Comparison of ENCODE assay signal across 1 cellular context in the genomic region with DNA sequence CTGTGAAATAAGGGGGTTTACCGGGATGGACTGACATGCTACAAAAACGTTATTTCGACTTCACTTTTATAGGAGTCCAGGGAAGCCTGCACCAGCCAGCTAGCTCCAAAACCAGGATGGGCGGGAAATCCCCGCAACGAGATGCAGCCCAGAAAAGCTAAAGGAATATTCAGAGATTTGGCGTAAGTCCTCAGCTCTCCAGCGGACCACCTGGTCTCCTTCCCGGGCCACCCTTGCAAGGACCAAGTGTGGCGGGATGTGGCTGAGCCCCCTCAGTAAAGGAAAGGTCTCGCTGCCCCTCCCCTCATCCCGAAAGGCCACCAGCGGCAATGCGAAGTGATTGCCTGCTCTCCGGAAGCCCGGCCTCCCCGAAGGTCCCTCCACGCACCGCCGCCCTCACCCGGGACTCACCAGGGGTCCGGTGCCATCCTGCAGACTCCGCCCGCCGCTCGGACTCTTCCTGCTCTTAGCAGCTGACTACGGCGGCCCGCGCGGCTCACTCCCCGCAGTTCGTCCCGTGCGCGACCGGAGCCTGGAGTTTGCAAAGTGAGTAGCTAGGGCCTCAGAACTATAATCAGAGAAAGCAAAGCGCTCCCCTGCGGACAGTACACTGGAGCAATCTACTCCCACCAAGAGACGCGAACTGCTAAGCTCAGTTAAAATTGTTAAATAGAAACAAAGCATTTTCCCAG.
A peak's percentile ranks its signal among the peaks of the same experiment; 100 is the strongest.
TF ChIP-seq lines count a peak whose summit lies in the region.

A gene with protein sequence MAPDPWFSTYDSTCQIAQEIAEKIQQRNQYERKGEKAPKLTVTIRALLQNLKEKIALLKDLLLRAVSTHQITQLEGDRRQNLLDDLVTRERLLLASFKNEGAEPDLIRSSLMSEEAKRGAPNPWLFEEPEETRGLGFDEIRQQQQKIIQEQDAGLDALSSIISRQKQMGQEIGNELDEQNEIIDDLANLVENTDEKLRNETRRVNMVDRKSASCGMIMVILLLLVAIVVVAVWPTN (minus strand): TSS at position 440 of the 692 bp plus-strand sequence. CDS start 12 bp downstream, at position 428.

TF ChIP-seq in HEK293, 187 proteins besides CTCF, POLR2A, EP300 and RAD21 (continued from another document and continues in another):
- TF ChIP-seq ZNF76 (tag by site-specific recombination; IDR thresholded peaks at IDR 0.05; ENCODE audit: borderline replicate concordance, low read depth) (peak; percentile 39; the same call in 1 of the 2 replicates), GLIS2 (tag by site-specific recombination; IDR thresholded peaks at IDR 0.05) (peak; percentile 96), GFI1B (tag by site-specific recombination; IDR thresholded peaks at IDR 0.05) (no peak), SP7 (tag by site-specific recombination; IDR thresholded peaks at IDR 0.05) (peak; percentile 68; the same call in 1 of the 2 replicates), ZNF335 (tag by site-specific recombination; conservative IDR thresholded peaks at IDR 0.05) (peak; percentile 92), RBAK (tag by site-specific recombination; IDR thresholded peaks at IDR 0.05) (no peak), ZNF416 (tag by site-specific recombination; IDR thresholded peaks at IDR 0.05) (no peak), ZNF514 (tag by site-specific recombination; IDR thresholded peaks at IDR 0.05) (no peak), SCRT1 (tag by site-specific recombination; IDR thresholded peaks at IDR 0.05; ENCODE audit: borderline replicate concordance) (no peak), TRIM28 (IDR thresholded peaks at IDR 0.05; ENCODE audit: borderline replicate concordance, low read length) (no peak), ZNF626 (tag by site-specific recombination; IDR thresholded peaks at IDR 0.05) (no peak), ZSCAN16 (tag by site-specific recombination; IDR thresholded peaks at IDR 0.05) (no peak), ZNF292 (tag by site-specific recombination; IDR thresholded peaks at IDR 0.05; ENCODE audit: borderline replicate concordance, low read depth) (no peak), ZNF664 (tag by site-specific recombination; IDR thresholded peaks at IDR 0.05) (peak; percentile 92), TCF7L2 (IDR thresholded peaks at IDR 0.05; ENCODE audit: borderline replicate concordance, low read depth, low read length) (no peak), GLI2 (tag by site-specific recombination; IDR thresholded peaks at IDR 0.05; ENCODE audit: borderline replicate concordance, low read depth) (no peak), ZIC2 (tag by site-specific recombination; IDR thresholded peaks at IDR 0.05) (peak; percentile 81), ZNF184 (tag by site-specific recombination; IDR thresholded peaks at IDR 0.05) (no peak), ZNF175 (tag by site-specific recombination; IDR thresholded peaks at IDR 0.05) (no peak), ZNF48 (tag by site-specific recombination; IDR thresholded peaks at IDR 0.05) (no peak), SP2 (tag by site-specific recombination; IDR thresholded peaks at IDR 0.05) (peak; percentile 73), KLF9 (tag by site-specific recombination; IDR thresholded peaks at IDR 0.05; ENCODE audit: low read depth) (0 out of 2 replicates have a peak, but pooled peaks have one; percentile 21), ZNF37A (tag by site-specific recombination; IDR thresholded peaks at IDR 0.05) (no peak), SCRT2 (tag by site-specific recombination; IDR thresholded peaks at IDR 0.05) (no peak; the same call in 1 of the 2 replicates), ZNF121 (tag by site-specific recombination; IDR thresholded peaks at IDR 0.05) (no peak), ZNF585B (tag by site-specific recombination; IDR thresholded peaks at IDR 0.05) (no peak), ZNF768 (tag by site-specific recombination; IDR thresholded peaks at IDR 0.05) (no peak), ZNF221 (tag by site-specific recombination; IDR thresholded peaks at IDR 0.05; ENCODE audit: borderline replicate concordance) (no peak), ZNF658 (tag by site-specific recombination; IDR thresholded peaks at IDR 0.05) (no peak), ZNF654 (tag by site-specific recombination; IDR thresholded peaks at IDR 0.05; ENCODE audit: low read depth) (no peak), ZNF776 (tag by site-specific recombination; IDR thresholded peaks at IDR 0.05; ENCODE audit: borderline replicate concordance) (no peak), OSR2 (tag by site-specific recombination; IDR thresholded peaks at IDR 0.05) (no peak; the same call in 1 of the 2 replicates), ZNF621 (tag by site-specific recombination; IDR thresholded peaks at IDR 0.05) (no peak), ZNF426 (tag by site-specific recombination; IDR thresholded peaks at IDR 0.05) (no peak), ZNF239 (tag by site-specific recombination; IDR thresholded peaks at IDR 0.05) (no peak), ZBTB1 (tag by site-specific recombination; IDR thresholded peaks at IDR 0.05) (no peak), ZNF555 (tag by site-specific recombination; conservative IDR thresholded peaks at IDR 0.05) (no peak), HOXA7 (CRISPR knock-in tag; IDR thresholded peaks at IDR 0.05; ENCODE audit: borderline replicate concordance) (no peak), ZNF174 (tag by site-specific recombination; IDR thresholded peaks at IDR 0.05) (no peak)
- TF ChIP-seq, protein P1, sequence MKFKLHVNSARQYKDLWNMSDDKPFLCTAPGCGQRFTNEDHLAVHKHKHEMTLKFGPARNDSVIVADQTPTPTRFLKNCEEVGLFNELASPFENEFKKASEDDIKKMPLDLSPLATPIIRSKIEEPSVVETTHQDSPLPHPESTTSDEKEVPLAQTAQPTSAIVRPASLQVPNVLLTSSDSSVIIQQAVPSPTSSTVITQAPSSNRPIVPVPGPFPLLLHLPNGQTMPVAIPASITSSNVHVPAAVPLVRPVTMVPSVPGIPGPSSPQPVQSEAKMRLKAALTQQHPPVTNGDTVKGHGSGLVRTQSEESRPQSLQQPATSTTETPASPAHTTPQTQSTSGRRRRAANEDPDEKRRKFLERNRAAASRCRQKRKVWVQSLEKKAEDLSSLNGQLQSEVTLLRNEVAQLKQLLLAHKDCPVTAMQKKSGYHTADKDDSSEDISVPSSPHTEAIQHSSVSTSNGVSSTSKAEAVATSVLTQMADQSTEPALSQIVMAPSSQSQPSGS (tag by site-specific recombination; IDR thresholded peaks at IDR 0.05; ENCODE audit: low read depth) = no peak
- TF ChIP-seq, protein P2, sequence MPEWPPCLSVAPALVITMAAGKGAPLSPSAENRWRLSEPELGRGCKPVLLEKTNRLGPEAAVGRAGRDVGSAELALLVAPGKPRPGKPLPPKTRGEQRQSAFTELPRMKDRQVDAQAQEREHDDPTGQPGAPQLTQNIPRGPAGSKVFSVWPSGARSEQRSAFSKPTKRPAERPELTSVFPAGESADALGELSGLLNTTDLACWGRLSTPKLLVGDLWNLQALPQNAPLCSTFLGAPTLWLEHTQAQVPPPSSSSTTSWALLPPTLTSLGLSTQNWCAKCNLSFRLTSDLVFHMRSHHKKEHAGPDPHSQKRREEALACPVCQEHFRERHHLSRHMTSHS (tag by site-specific recombination; IDR thresholded peaks at IDR 0.05) = no peak
- TF ChIP-seq, protein P3, sequence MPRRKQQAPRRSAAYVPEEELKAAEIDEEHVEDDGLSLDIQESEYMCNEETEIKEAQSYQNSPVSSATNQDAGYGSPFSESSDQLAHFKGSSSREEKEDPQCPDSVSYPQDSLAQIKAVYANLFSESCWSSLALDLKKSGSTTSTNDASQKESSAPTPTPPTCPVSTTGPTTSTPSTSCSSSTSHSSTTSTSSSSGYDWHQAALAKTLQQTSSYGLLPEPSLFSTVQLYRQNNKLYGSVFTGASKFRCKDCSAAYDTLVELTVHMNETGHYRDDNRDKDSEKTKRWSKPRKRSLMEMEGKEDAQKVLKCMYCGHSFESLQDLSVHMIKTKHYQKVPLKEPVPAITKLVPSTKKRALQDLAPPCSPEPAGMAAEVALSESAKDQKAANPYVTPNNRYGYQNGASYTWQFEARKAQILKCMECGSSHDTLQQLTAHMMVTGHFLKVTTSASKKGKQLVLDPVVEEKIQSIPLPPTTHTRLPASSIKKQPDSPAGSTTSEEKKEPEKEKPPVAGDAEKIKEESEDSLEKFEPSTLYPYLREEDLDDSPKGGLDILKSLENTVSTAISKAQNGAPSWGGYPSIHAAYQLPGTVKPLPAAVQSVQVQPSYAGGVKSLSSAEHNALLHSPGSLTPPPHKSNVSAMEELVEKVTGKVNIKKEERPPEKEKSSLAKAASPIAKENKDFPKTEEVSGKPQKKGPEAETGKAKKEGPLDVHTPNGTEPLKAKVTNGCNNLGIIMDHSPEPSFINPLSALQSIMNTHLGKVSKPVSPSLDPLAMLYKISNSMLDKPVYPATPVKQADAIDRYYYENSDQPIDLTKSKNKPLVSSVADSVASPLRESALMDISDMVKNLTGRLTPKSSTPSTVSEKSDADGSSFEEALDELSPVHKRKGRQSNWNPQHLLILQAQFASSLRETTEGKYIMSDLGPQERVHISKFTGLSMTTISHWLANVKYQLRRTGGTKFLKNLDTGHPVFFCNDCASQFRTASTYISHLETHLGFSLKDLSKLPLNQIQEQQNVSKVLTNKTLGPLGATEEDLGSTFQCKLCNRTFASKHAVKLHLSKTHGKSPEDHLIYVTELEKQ (tag by site-specific recombination; IDR thresholded peaks at IDR 0.05; ENCODE audit: borderline replicate concordance) = no peak; the same call in 1 of the 2 replicates
- TF ChIP-seq, protein P4, sequence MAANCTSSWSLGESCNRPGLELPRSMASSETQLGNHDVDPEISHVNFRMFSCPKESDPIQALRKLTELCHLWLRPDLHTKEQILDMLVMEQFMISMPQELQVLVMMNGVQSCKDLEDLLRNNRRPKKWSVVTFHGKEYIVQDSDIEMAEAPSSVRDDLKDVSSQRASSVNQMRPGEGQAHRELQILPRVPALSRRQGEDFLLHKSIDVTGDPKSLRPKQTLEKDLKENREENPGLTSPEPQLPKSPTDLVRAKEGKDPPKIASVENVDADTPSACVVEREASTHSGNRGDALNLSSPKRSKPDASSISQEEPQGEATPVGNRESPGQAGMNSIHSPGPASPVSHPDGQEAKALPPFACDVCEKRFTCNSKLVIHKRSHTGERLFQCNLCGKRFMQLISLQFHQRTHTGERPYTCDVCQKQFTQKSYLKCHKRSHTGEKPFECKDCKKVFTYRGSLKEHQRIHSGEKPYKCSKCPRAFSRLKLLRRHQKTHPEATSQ (tag by site-specific recombination; IDR thresholded peaks at IDR 0.05) = no peak
- TF ChIP-seq, protein P5, sequence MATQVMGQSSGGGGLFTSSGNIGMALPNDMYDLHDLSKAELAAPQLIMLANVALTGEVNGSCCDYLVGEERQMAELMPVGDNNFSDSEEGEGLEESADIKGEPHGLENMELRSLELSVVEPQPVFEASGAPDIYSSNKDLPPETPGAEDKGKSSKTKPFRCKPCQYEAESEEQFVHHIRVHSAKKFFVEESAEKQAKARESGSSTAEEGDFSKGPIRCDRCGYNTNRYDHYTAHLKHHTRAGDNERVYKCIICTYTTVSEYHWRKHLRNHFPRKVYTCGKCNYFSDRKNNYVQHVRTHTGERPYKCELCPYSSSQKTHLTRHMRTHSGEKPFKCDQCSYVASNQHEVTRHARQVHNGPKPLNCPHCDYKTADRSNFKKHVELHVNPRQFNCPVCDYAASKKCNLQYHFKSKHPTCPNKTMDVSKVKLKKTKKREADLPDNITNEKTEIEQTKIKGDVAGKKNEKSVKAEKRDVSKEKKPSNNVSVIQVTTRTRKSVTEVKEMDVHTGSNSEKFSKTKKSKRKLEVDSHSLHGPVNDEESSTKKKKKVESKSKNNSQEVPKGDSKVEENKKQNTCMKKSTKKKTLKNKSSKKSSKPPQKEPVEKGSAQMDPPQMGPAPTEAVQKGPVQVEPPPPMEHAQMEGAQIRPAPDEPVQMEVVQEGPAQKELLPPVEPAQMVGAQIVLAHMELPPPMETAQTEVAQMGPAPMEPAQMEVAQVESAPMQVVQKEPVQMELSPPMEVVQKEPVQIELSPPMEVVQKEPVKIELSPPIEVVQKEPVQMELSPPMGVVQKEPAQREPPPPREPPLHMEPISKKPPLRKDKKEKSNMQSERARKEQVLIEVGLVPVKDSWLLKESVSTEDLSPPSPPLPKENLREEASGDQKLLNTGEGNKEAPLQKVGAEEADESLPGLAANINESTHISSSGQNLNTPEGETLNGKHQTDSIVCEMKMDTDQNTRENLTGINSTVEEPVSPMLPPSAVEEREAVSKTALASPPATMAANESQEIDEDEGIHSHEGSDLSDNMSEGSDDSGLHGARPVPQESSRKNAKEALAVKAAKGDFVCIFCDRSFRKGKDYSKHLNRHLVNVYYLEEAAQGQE (tag by site-specific recombination; IDR thresholded peaks at IDR 0.05) = no peak
- TF ChIP-seq, protein P6, sequence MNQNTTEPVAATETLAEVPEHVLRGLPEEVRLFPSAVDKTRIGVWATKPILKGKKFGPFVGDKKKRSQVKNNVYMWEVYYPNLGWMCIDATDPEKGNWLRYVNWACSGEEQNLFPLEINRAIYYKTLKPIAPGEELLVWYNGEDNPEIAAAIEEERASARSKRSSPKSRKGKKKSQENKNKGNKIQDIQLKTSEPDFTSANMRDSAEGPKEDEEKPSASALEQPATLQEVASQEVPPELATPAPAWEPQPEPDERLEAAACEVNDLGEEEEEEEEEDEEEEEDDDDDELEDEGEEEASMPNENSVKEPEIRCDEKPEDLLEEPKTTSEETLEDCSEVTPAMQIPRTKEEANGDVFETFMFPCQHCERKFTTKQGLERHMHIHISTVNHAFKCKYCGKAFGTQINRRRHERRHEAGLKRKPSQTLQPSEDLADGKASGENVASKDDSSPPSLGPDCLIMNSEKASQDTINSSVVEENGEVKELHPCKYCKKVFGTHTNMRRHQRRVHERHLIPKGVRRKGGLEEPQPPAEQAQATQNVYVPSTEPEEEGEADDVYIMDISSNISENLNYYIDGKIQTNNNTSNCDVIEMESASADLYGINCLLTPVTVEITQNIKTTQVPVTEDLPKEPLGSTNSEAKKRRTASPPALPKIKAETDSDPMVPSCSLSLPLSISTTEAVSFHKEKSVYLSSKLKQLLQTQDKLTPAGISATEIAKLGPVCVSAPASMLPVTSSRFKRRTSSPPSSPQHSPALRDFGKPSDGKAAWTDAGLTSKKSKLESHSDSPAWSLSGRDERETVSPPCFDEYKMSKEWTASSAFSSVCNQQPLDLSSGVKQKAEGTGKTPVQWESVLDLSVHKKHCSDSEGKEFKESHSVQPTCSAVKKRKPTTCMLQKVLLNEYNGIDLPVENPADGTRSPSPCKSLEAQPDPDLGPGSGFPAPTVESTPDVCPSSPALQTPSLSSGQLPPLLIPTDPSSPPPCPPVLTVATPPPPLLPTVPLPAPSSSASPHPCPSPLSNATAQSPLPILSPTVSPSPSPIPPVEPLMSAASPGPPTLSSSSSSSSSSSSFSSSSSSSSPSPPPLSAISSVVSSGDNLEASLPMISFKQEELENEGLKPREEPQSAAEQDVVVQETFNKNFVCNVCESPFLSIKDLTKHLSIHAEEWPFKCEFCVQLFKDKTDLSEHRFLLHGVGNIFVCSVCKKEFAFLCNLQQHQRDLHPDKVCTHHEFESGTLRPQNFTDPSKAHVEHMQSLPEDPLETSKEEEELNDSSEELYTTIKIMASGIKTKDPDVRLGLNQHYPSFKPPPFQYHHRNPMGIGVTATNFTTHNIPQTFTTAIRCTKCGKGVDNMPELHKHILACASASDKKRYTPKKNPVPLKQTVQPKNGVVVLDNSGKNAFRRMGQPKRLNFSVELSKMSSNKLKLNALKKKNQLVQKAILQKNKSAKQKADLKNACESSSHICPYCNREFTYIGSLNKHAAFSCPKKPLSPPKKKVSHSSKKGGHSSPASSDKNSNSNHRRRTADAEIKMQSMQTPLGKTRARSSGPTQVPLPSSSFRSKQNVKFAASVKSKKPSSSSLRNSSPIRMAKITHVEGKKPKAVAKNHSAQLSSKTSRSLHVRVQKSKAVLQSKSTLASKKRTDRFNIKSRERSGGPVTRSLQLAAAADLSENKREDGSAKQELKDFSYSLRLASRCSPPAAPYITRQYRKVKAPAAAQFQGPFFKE (tag by site-specific recombination; IDR thresholded peaks at IDR 0.05; ENCODE audit: borderline replicate concordance) = no peak
